8 cellular contexts compared by ENCODE assay signal in the genomic region with DNA sequence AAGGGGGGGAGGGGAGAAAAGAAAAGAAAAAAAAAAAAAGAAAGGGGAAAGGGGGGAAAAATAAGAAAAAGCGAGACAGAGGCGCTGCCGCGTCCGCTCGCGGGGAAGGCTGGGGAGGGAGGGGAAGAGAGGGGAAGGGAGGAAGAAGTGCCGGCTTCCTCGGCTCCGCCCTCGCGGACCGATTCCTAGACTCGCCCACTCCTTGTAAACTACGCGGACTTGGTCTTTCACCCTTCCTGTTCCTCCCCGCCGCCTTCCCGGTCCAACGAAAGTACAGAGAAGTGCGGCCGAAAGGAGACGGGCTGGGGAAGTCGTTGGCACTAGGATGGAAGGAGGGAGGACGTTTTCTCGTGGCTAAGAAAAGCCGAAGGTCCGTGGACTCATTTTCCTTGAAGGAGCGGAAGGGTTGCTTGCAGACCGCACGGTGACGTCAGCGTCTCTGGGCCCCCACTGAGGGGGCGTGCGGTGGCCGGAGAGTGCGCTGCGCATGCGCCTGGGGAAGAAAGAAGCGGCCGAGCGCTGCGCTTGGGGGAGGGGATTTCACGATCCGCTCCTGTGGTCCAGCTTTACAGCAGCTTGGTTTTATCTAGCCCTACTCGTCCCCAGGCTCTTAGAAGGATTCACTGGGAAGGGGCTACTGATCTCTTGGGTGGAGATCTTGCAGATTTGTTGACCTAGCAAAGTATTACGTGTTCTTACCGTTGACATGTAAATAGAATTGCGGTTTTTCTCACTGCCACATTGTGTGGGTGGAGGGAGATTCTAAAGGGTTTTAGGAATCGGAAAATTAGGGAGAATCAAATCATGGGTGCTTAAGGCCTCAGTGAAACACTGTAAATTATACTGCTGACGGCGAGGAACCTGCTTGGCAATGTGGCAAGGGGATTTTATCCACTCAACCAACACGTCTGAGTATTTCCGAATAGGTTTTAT. TPM values are rescaled to one million over a fixed set of nuclear protein-coding genes. Genes with fewer than 3 reads are reported as not detected.
DNase-seq lines count a peak whose midpoint lies in the region; ATAC-seq, FAIRE-seq and TF ChIP-seq lines count a peak whose summit lies in the region.

A gene with protein sequence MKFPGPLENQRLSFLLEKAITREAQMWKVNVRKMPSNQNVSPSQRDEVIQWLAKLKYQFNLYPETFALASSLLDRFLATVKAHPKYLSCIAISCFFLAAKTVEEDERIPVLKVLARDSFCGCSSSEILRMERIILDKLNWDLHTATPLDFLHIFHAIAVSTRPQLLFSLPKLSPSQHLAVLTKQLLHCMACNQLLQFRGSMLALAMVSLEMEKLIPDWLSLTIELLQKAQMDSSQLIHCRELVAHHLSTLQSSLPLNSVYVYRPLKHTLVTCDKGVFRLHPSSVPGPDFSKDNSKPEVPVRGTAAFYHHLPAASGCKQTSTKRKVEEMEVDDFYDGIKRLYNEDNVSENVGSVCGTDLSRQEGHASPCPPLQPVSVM (minus strand): TSS at position 121 of the 933 bp plus-strand sequence. CDS start 9,627 bp downstream, outside the sequence.

- H3K9ac ChIP-seq in HepG2 (ENCODE audit: insufficient read depth, low read depth, low read length): peak within 1 kb of the TSS; percentile 98

- H3K79me2 ChIP-seq in HepG2 (ENCODE audit: insufficient read depth, low read length): peaks cover 40% of the 10 kb centered on the region

- TSS peak; percentile 77 for BruUV-seq in HepG2 (replicated peaks; lab: Mats Ljungman, UMichigan)

- CTCF ChIA-PET in HepG2 (lab: Yijun Ruan, JAX; ENCODE audit: low intra/inter-chr PET ratio, low total read pairs): no interaction called here

- peaks cover 0 to 8% of the 10 kb centered on the region in 2 donors for H3K36me3 Mint-ChIP-seq in CD14-positive monocyte

- intact Hi-C loops in CD14-positive monocyte (cut with micrococcal nuclease): loop anchor here (2.0 to 5.0 kb wide), 3 partner anchors 81 to 116 kb away; a partner anchor contains a TSS
- intact Hi-C loops in HepG2 (cut with micrococcal nuclease; ENCODE audit: unreplicated experiment): loop anchor here (2.0 kb wide), 1 partner anchor 81 kb away; a partner anchor contains a TSS

- peak within 1 kb of the TSS; percentile 96 for H2AFZ ChIP-seq in HepG2 (ENCODE audit: low read length)

- peak; percentile 36; the same call in 1 of the 2 replicates for TF ChIP-seq RAD21 in HepG2 (CRISPR knock-in tag; IDR thresholded peaks at IDR 0.05)

- ATAC-seq in GM19438 (IDR thresholded peaks at IDR 0.05; ENCODE audit: low read depth, unreplicated experiment): peak; percentile 64
- ATAC-seq in HG03571 (IDR thresholded peaks at IDR 0.05; ENCODE audit: unreplicated experiment): peak; percentile 61
- ATAC-seq in HepG2: peak; percentile 83

- H3K9me3 ChIP-seq in HepG2 (ENCODE audit: low read length): no peaks in the 10 kb centered on the region

- peaks cover 33% of the 10 kb centered on the region for H4K20me1 ChIP-seq in HepG2 (ENCODE audit: insufficient read depth, low read length)

- H3K27me3 Mint-ChIP-seq in CD14-positive monocyte (ENCODE audit: low read depth in 3 of 3): no peaks in the 10 kb centered on the region

- peaks cover 33% of the 10 kb centered on the region for H3K4me1 Mint-ChIP-seq in CD14-positive monocyte

- H3K27me3 ChIP-seq in HepG2 (ENCODE audit: control insufficient read depth in 1 of 2, insufficient read depth in 2 of 2, low read length in 2 of 2): no peaks in the 10 kb centered on the region

- peak within 1 kb of the TSS; percentile 87 for H3K4me2 ChIP-seq in HepG2 (ENCODE audit: low read depth, low read length)

- in situ Hi-C loops in HepG2 (cut with HindIII; ENCODE audit: extremely low pct_ligation_motif_present, low pct_unique_long_range_greater_than_20kb): loop anchor here (5.0 kb wide), 1 partner anchor 81 kb away; a partner anchor contains a TSS

- H3K27ac Mint-ChIP-seq in CD14-positive monocyte: peak within 1 kb of the TSS in 6 of 7 donors; percentile 100

- peak within 1 kb of the TSS; percentile 95 for H3K27ac ChIP-seq in HepG2 (ENCODE audit: extremely low read length, insufficient read depth, low read length)

- H3K9me3 Mint-ChIP-seq in CD14-positive monocyte: no peaks in the 10 kb centered on the region

- TF ChIP-seq POLR2A in HepG2 (IDR thresholded peaks at IDR 0.05; ENCODE audit: insufficient read depth in 1 of 2, low read depth in 2 of 2, low read length in 2 of 2): peak; percentile 57 to 92

- FAIRE-seq in HepG2 (lab: Jason Lieb, UNC): no peak

- 2% methylated on average over 39 of the region's 54 CpGs for WGBS in HepG2 (ENCODE audit: low lambda C conversion rate)

- TF ChIP-seq CTCF in CD14-positive monocyte (IDR thresholded peaks at IDR 0.05): no peak
- no peak; the same call in 1 of the 2 replicates for TF ChIP-seq CTCF in HepG2 (CRISPR knock-in tag; IDR thresholded peaks at IDR 0.05)

- DNase-seq in CD14-positive monocyte (ENCODE audit: low spot score): peak; percentile 96
- peak; percentile 97 for DNase-seq in NCI-H82 (lab: John Stamatoyannopoulos, UW)
- peak; percentile 90 to 92 for DNase-seq in activated CD4-positive, alpha-beta T cell treated with anti-CD3 and anti-CD28 coated beads, Interleukin-2, amount 50 U/mL, for 48 hours
- peak; percentile 98 for DNase-seq in dermis blood vessel endothelial cell
- peak; percentile 90 for DNase-seq in HepG2 (ENCODE audit: low spot score)
- DNase-seq in stimulated activated CD4-positive, alpha-beta T cell treated with anti-CD3 and anti-CD28 coated beads, Interleukin-4, amount 100 ng/mL, for 1 hour: peak; percentile 89

- POLR2A ChIA-PET in HepG2 (lab: Yijun Ruan, JAX): interaction anchor here (0.7 to 3.5 kb wide), 6 partner anchors 14 to 179 kb away, joined by 3 to 8 read pairs (median 3); a partner anchor contains a TSS

- H3K4me1 ChIP-seq in HepG2 (ENCODE audit: insufficient read depth, low read length): peaks cover 27% of the 10 kb centered on the region

- H3K4me3 ChIP-seq in HepG2 (replicated peaks in 1 of 3; ENCODE audit: insufficient read depth in 1 of 3, low read depth in 2 of 3, low read length in 3 of 3): peak within 1 kb of the TSS; percentile 76 to 86 (median 86)

- H3K36me3 ChIP-seq in HepG2 (replicated peaks in 1 of 2; ENCODE audit: control insufficient read depth in 1 of 2, insufficient read depth in 2 of 2, low read length in 2 of 2): no peaks in the 10 kb centered on the region

- TF ChIP-seq EP300 in HepG2 (IDR thresholded peaks at IDR 0.05; ENCODE audit: low read depth in 2 of 2, low read length in 2 of 2) (peak in 1 of 2 experiments; percentile 27; a peak in 1 of 4 replicates), HepG2 (CRISPR knock-in tag; IDR thresholded peaks at IDR 0.05; ENCODE audit: borderline replicate concordance) (peak; percentile 18; the same call in 1 of the 2 replicates)

- peak within 1 kb of the TSS in 1 of 2 donors; percentile 87 for H3K4me3 Mint-ChIP-seq in CD14-positive monocyte

TF ChIP-seq in HepG2, 621 proteins besides CTCF, POLR2A, EP300 and RAD21 (continues in another document):
- no peak for TF ChIP-seq EHMT2 (IDR thresholded peaks at IDR 0.05; ENCODE audit: borderline replicate concordance, low read depth, low read length)

RNA-seq across cellular contexts. Expression of the gene that starts here (rescaled TPM):
- 100 to 1,000 TPM; 171 to 264 TPM for polyA plus RNA-seq in CD14-positive monocyte
- 94.8 and 164 TPM in 2 replicates for total RNA-seq in dermis blood vessel endothelial cell
- 43.5 and 73.5 TPM in 2 replicates for total RNA-seq in HepG2 (2016; rRNA removed; fragmentation: Illumina TruSeq; extraction: Trizol)
- total RNA-seq in HepG2 (2016; cell fraction: cytosol; rRNA removed; fragmentation: Illumina TruSeq; extraction: Trizol; ENCODE audit: low read depth): 50.2 and 52.8 TPM in 2 replicates
- total RNA-seq in HepG2 (2016; cell fraction: insoluble cytoplasmic fraction; rRNA removed; fragmentation: Illumina TruSeq; extraction: Trizol): 41.4 and 68.2 TPM in 2 replicates
- total RNA-seq in HepG2 (2016; cell fraction: membrane; rRNA removed; fragmentation: Illumina TruSeq; extraction: Trizol): 161 and 167 TPM in 2 replicates
- total RNA-seq in HepG2 (2016; cell fraction: nucleus; rRNA removed; fragmentation: Illumina TruSeq; extraction: Trizol): 39.6 and 40.4 TPM in 2 replicates
- polyA plus RNA-seq in HepG2 (2011; rRNA removed): 98.7 and 122 TPM in 2 replicates
- polyA plus RNA-seq in HepG2 (2011; cell fraction: cytosol; rRNA removed): 75.3 and 115 TPM in 2 replicates
- 18.1 and 30.8 TPM in 2 replicates for polyA plus RNA-seq in HepG2 (2011; cell fraction: nucleus; rRNA removed)
- 150 and 164 TPM in 2 replicates for polyA plus RNA-seq in HepG2 (2012)
- 114 and 139 TPM in 2 replicates for polyA plus RNA-seq in HepG2 (2016; cell fraction: cytosol; fragmentation: Illumina TruSeq; extraction: Trizol; ENCODE audit: low read depth)
- polyA plus RNA-seq in HepG2 (2016; cell fraction: insoluble cytoplasmic fraction; fragmentation: Illumina TruSeq; extraction: Trizol; ENCODE audit: low read depth): 121 and 136 TPM in 2 replicates
- 246 TPM in 2 replicates for polyA plus RNA-seq in HepG2 (2016; cell fraction: membrane; fragmentation: Illumina TruSeq; extraction: Trizol; ENCODE audit: low read depth)
- polyA plus RNA-seq in HepG2 (2016; cell fraction: nucleus; fragmentation: Illumina TruSeq; extraction: Trizol; ENCODE audit: insufficient read depth, low read depth): 57.5 and 63.5 TPM in 2 replicates
- polyA minus RNA-seq in HepG2 (2011; rRNA and poly(A)+ RNA removed; ENCODE audit: low replicate concordance): 248 and 399 TPM in 2 replicates
- 137 and 168 TPM in 2 replicates for polyA minus RNA-seq in HepG2 (2011; cell fraction: cytosol; rRNA and poly(A)+ RNA removed)
- polyA minus RNA-seq in HepG2 (2011; cell fraction: nucleus; rRNA and poly(A)+ RNA removed): 63.2 and 103 TPM in 2 replicates

Comparison
In these comparisons a context has a peak if more than half of its experiments do, and no peak if none do; other contexts are left out.
1. Peak in every context shown above with its lines: DNase-seq, ATAC-seq, H3K4me3 ChIP-seq and H3K27ac ChIP-seq.